Comparison of ENCODE assay signal across 6 cellular contexts in genomic region chr22:37906364-37907008, GRCh38. TPM values are rescaled to one million over a fixed set of nuclear protein-coding genes. Genes with fewer than 3 reads are reported as not detected.
DNase-seq lines count a peak whose midpoint lies in the region; ATAC-seq and TF ChIP-seq lines count a peak whose summit lies in the region.

No MANE protein-coding gene starts in this region.

- in situ Hi-C loops in GM13976 (cut with MboI; ENCODE audit: low sequenced_read_pairs, unreplicated experiment), result no loop called here

- peak overlapping the region; percentile 81 for H3K27ac Mint-ChIP-seq in activated naive CD8-positive, alpha-beta T cell
- peak overlapping the region; percentile 70 for H3K27ac Mint-ChIP-seq in mesothelial cell of epicardium

- H3K4me1 Mint-ChIP-seq in activated naive CD8-positive, alpha-beta T cell (ENCODE audit: low read depth), result peaks cover 35% of the 10 kb centered on the region
- peaks cover 38% of the 10 kb centered on the region for H3K4me1 Mint-ChIP-seq in mesothelial cell of epicardium

- no peaks in the 10 kb centered on the region for H3K36me3 Mint-ChIP-seq in activated naive CD8-positive, alpha-beta T cell
- H3K36me3 Mint-ChIP-seq in mesothelial cell of epicardium, result peaks cover 3% of the 10 kb centered on the region

- peak; percentile 82 for DNase-seq in GM13976 (ENCODE audit: low spot score)
- no peak for DNase-seq in mesothelial cell of epicardium (ENCODE audit: low spot score in 2 of 2, unreplicated experiment in 2 of 2)
- no peak for DNase-seq in NCI-H510A (lab: John Stamatoyannopoulos, UW)

- H3K9me3 Mint-ChIP-seq in activated naive CD8-positive, alpha-beta T cell (ENCODE audit: low read depth), result no peaks in the 10 kb centered on the region
- no peaks in the 10 kb centered on the region for H3K9me3 Mint-ChIP-seq in mesothelial cell of epicardium

- TF ChIP-seq CTCF in GM13976 (IDR thresholded peaks at IDR 0.05; ENCODE audit: borderline replicate concordance, control extremely low read depth, extremely low read depth, insufficient read depth, missing control alignments) (no peak), mesothelial cell of epicardium (IDR thresholded peaks at IDR 0.05; ENCODE audit: unreplicated experiment) (no peak)

- peak overlapping the region; percentile 85 for H3K4me3 Mint-ChIP-seq in activated naive CD8-positive, alpha-beta T cell
- H3K4me3 Mint-ChIP-seq in mesothelial cell of epicardium, result peak overlapping the region; percentile 82

- H3K27me3 Mint-ChIP-seq in activated naive CD8-positive, alpha-beta T cell, result no peaks in the 10 kb centered on the region
- no peaks in the 10 kb centered on the region for H3K27me3 Mint-ChIP-seq in mesothelial cell of epicardium (ENCODE audit: low read depth)

- ATAC-seq in HG03342 (IDR thresholded peaks at IDR 0.05; ENCODE audit: unreplicated experiment) (peak; percentile 18), HG03025 (IDR thresholded peaks at IDR 0.05; ENCODE audit: low FRiP score, unreplicated experiment) (no peak)

RNA-seq across cellular contexts. Expression of gene MICALL1, which starts 0.4 kb away (rescaled TPM):
- 47.2 to 51.7 TPM (median 48.2 TPM) in 3 replicates for total RNA-seq in mesothelial cell of epicardium

RNA-seq across cellular contexts. Expression of gene C22orf23, which starts 46.9 kb away (rescaled TPM):
- 0.31 to 0.40 TPM in 2 of 3 replicates, not detected in the other for total RNA-seq in mesothelial cell of epicardium

RNA-seq across cellular contexts. Expression of gene POLR2F, which starts 47.0 kb away (rescaled TPM):
- 63.8 to 70.0 TPM (median 66.3 TPM) in 3 replicates for total RNA-seq in mesothelial cell of epicardium

RNA-seq across cellular contexts. Expression of gene EIF3L, which starts 57.3 kb away (rescaled TPM):
- 633 to 642 TPM (median 639 TPM) in 3 replicates for total RNA-seq in mesothelial cell of epicardium
